Comparison of ENCODE assay signal across 14 cellular contexts in genomic region chr2:212938144-212938793, GRCh38.
DNase-seq lines count a peak whose midpoint lies in the region; ATAC-seq lines count a peak whose summit lies in the region.
"Had no signal": no experiment of that assay in that cellular context is flagged by ENCODE, and none has a peak within 500 bp of the region (broad histone marks: within the 10 kb centered on the region; RNA-seq: fewer than 3 reads in every experiment).

No MANE protein-coding gene starts in this region.

- DNase-seq in CD4-positive, CD25-positive, alpha-beta regulatory T cell = no peak
- no peak for DNase-seq in stimulated activated effector memory CD8-positive, alpha-beta T cell treated with anti-CD3 and anti-CD28 coated beads, Interleukin-12 subunit alpha, Interleukin-12 subunit beta, amount 100 ng/mL, for 72 hours (ENCODE audit: low spot score in 2 of 2)
- no peak for DNase-seq in mesenteric fat pad (ENCODE audit: low spot score)
- DNase-seq in anterior cingulate cortex (lab: John Stamatoyannopoulos, UW) = no peak
- DNase-seq: C1 segment of cervical spinal cord; CD4-positive, alpha-beta memory T cell; DMS79; GM23248; H7 had no signal

- H3K27ac Mint-ChIP-seq in CD4-positive, CD25-positive, alpha-beta regulatory T cell = peak overlapping the region; percentile 23 to 77 (median 37)
- H3K27ac Mint-ChIP-seq in activated T-helper 17 cell treated with anti-CD3 and anti-CD28 coated beads, Interleukin-2, amount 50 U/mL, for 72 hours = no peak overlapping the region
- H3K27ac Mint-ChIP-seq in stimulated activated effector memory CD8-positive, alpha-beta T cell treated with anti-CD3 and anti-CD28 coated beads, Interleukin-12 subunit alpha, Interleukin-12 subunit beta, amount 100 ng/mL, for 72 hours = peak overlapping the region; percentile 24
- H3K27ac Mint-ChIP-seq: B cell; CD4-positive, alpha-beta memory T cell had no signal

- H3K9me3 Mint-ChIP-seq in CD4-positive, CD25-positive, alpha-beta regulatory T cell = peaks cover 0 to under 1% (median 0%) of the 10 kb centered on the region in 7 donors
- no peaks in the 10 kb centered on the region for H3K9me3 Mint-ChIP-seq in activated T-helper 17 cell treated with anti-CD3 and anti-CD28 coated beads, Interleukin-2, amount 50 U/mL, for 72 hours
- H3K9me3 Mint-ChIP-seq in stimulated activated effector memory CD8-positive, alpha-beta T cell treated with anti-CD3 and anti-CD28 coated beads, Interleukin-12 subunit alpha, Interleukin-12 subunit beta, amount 100 ng/mL, for 72 hours = peaks cover 3% of the 10 kb centered on the region

- H3K4me1 Mint-ChIP-seq in CD4-positive, CD25-positive, alpha-beta regulatory T cell = peaks cover 0 to 16% (median 5%) of the 10 kb centered on the region in 4 donors
- H3K4me1 Mint-ChIP-seq in activated T-helper 17 cell treated with anti-CD3 and anti-CD28 coated beads, Interleukin-2, amount 50 U/mL, for 72 hours = no peaks in the 10 kb centered on the region
- peaks cover 4% of the 10 kb centered on the region for H3K4me1 Mint-ChIP-seq in stimulated activated effector memory CD8-positive, alpha-beta T cell treated with anti-CD3 and anti-CD28 coated beads, Interleukin-12 subunit alpha, Interleukin-12 subunit beta, amount 100 ng/mL, for 72 hours
- H3K4me1 Mint-ChIP-seq: CD4-positive, alpha-beta memory T cell had no signal

- no peak for ATAC-seq in CD4-positive, CD25-positive, alpha-beta regulatory T cell (ENCODE audit: low read depth in 2 of 2)
- ATAC-seq in GM18868 (IDR thresholded peaks at IDR 0.05; ENCODE audit: unreplicated experiment) (peak; percentile 34), HG02759 (IDR thresholded peaks at IDR 0.05; ENCODE audit: unreplicated experiment) (no peak)
- ATAC-seq in activated T-helper 17 cell treated with anti-CD3 and anti-CD28 coated beads, Interleukin-2, amount 50 U/mL, for 72 hours (replicated peaks) = peak; percentile 18
- no peak for ATAC-seq in stimulated activated effector memory CD8-positive, alpha-beta T cell treated with anti-CD3 and anti-CD28 coated beads, Interleukin-12 subunit alpha, Interleukin-12 subunit beta, amount 100 ng/mL, for 72 hours
- ATAC-seq: HepG2 had no signal

- peaks cover 24% of the 10 kb centered on the region for H3K36me3 ChIP-seq in CD4-positive, CD25-positive, alpha-beta regulatory T cell (ENCODE audit: control insufficient read depth, insufficient read depth, low read length)

- no peak overlapping the region for H3K4me3 ChIP-seq in CD4-positive, CD25-positive, alpha-beta regulatory T cell (ENCODE audit: low read depth, low read length)
- H3K4me3 ChIP-seq: GM23248 had no signal

- H3K9me3 ChIP-seq in CD4-positive, CD25-positive, alpha-beta regulatory T cell (ENCODE audit: control insufficient read depth in 2 of 2, low read length in 2 of 2) = no peaks in the 10 kb centered on the region

- H3K4me1 ChIP-seq in CD4-positive, CD25-positive, alpha-beta regulatory T cell (ENCODE audit: control insufficient read depth, insufficient read depth, low read length, poor library complexity, severe bottlenecking) = no peaks in the 10 kb centered on the region

- H3K4me3 Mint-ChIP-seq in CD4-positive, CD25-positive, alpha-beta regulatory T cell = no peak overlapping the region
- H3K4me3 Mint-ChIP-seq in activated T-helper 17 cell treated with anti-CD3 and anti-CD28 coated beads, Interleukin-2, amount 50 U/mL, for 72 hours = no peak overlapping the region
- H3K4me3 Mint-ChIP-seq in stimulated activated effector memory CD8-positive, alpha-beta T cell treated with anti-CD3 and anti-CD28 coated beads, Interleukin-12 subunit alpha, Interleukin-12 subunit beta, amount 100 ng/mL, for 72 hours = no peak overlapping the region
- H3K4me3 Mint-ChIP-seq: B cell; CD4-positive, alpha-beta memory T cell had no signal

- H3K27me3 Mint-ChIP-seq in CD4-positive, CD25-positive, alpha-beta regulatory T cell = no peaks in the 10 kb centered on the region
- no peaks in the 10 kb centered on the region for H3K27me3 Mint-ChIP-seq in activated T-helper 17 cell treated with anti-CD3 and anti-CD28 coated beads, Interleukin-2, amount 50 U/mL, for 72 hours
- H3K27me3 Mint-ChIP-seq: B cell; CD4-positive, alpha-beta memory T cell had no signal

- H3K27ac ChIP-seq in CD4-positive, CD25-positive, alpha-beta regulatory T cell (ENCODE audit: insufficient read depth, low read length, poor library complexity, severe bottlenecking) = no peak overlapping the region
- H3K27ac ChIP-seq: GM23248 had no signal

- no peaks in the 10 kb centered on the region for H3K27me3 ChIP-seq in CD4-positive, CD25-positive, alpha-beta regulatory T cell (ENCODE audit: control insufficient read depth, insufficient read depth, low read length)

- peaks cover 54% of the 10 kb centered on the region for H3K36me3 Mint-ChIP-seq in CD4-positive, CD25-positive, alpha-beta regulatory T cell
- no peaks in the 10 kb centered on the region for H3K36me3 Mint-ChIP-seq in activated T-helper 17 cell treated with anti-CD3 and anti-CD28 coated beads, Interleukin-2, amount 50 U/mL, for 72 hours (ENCODE audit: low read depth)
- peaks cover 12% of the 10 kb centered on the region for H3K36me3 Mint-ChIP-seq in stimulated activated effector memory CD8-positive, alpha-beta T cell treated with anti-CD3 and anti-CD28 coated beads, Interleukin-12 subunit alpha, Interleukin-12 subunit beta, amount 100 ng/mL, for 72 hours
- H3K36me3 Mint-ChIP-seq: CD4-positive, alpha-beta memory T cell had no signal

Comparison
In these comparisons a context has a peak if more than half of its experiments do, and no peak if none do; other contexts are left out.
1. ATAC-seq: peak in GM18868 (single experiment) and activated T-helper 17 cell treated with anti-CD3 and anti-CD28 coated beads, Interleukin-2, amount 50 U/mL, for 72 hours (single experiment); none in CD4-positive, CD25-positive, alpha-beta regulatory T cell (0 of 2), stimulated activated effector memory CD8-positive, alpha-beta T cell treated with anti-CD3 and anti-CD28 coated beads, Interleukin-12 subunit alpha, Interleukin-12 subunit beta, amount 100 ng/mL, for 72 hours (single experiment) and HG02759 (single experiment).